Comparison of ENCODE assay signal across 12 cellular contexts in genomic region chr5:107808671-107809137, GRCh38.
DNase-seq lines count a peak whose midpoint lies in the region; ATAC-seq and TF ChIP-seq lines count a peak whose summit lies in the region.
"Had no signal": no experiment of that assay in that cellular context is flagged by ENCODE, and none has a peak within 500 bp of the region (broad histone marks: within the 10 kb centered on the region; RNA-seq: fewer than 3 reads in every experiment).

No MANE protein-coding gene starts in this region.

- H3K9me3 ChIP-seq in iPS DF 6.9 (ENCODE audit: control insufficient read depth, insufficient read depth, low read length) (no peaks in the 10 kb centered on the region), upper lobe of right lung (no peaks in the 10 kb centered on the region), stomach (no peaks in the 10 kb centered on the region)
- H3K9me3 ChIP-seq: gastrocnemius medialis had no signal

- no peak for TF ChIP-seq POLR2A in stomach (IDR thresholded peaks at IDR 0.05)

- DNase-seq in NCI-H510A treated with DMSO at 0.1 percent for 48 hours (lab: John Stamatoyannopoulos, UW) (peak; percentile 20), NCI-H510A (lab: John Stamatoyannopoulos, UW) (no peak), NCI-H748 (lab: John Stamatoyannopoulos, UW; ENCODE audit: unreplicated experiment) (peak; percentile 80), iPS DF 6.9 (ENCODE audit: low read depth, low spot score) (peak; percentile 81), upper lobe of right lung (no peak), stomach (no peak), cerebellar cortex (ENCODE audit: low spot score) (no peak)
- DNase-seq in activated CD4-positive, alpha-beta T cell treated with anti-CD3 and anti-CD28 coated beads, Interleukin-2, amount 50 U/mL, for 48 hours: no peak
- DNase-seq: ACHN; activated CD8-positive, alpha-beta T cell treated with anti-CD3 and anti-CD28 coated beads, Interleukin-2, amount 10 ng/mL, durations not matched to agents 7 days and 5 days; gastrocnemius medialis; T-helper 1 cell had no signal

- H3K4me1 ChIP-seq in iPS DF 6.9 (ENCODE audit: control insufficient read depth, insufficient read depth, low read length): peaks cover 9% of the 10 kb centered on the region; the same call in 1 of the 2 replicates
- H3K4me1 ChIP-seq in upper lobe of right lung: no peaks in the 10 kb centered on the region
- no peaks in the 10 kb centered on the region for H3K4me1 ChIP-seq in stomach
- H3K4me1 ChIP-seq: gastrocnemius medialis had no signal

- no peak overlapping the region for H3K27ac ChIP-seq in iPS DF 6.9 (ENCODE audit: low read length)
- H3K27ac ChIP-seq in upper lobe of right lung: no peak overlapping the region
- no peak overlapping the region for H3K27ac ChIP-seq in stomach
- H3K27ac ChIP-seq: gastrocnemius medialis had no signal

- no peak for TF ChIP-seq EP300 in stomach (IDR thresholded peaks at IDR 0.05)

- H3K27me3 ChIP-seq in iPS DF 6.9 (ENCODE audit: control insufficient read depth, insufficient read depth, low read length): no peaks in the 10 kb centered on the region
- no peaks in the 10 kb centered on the region for H3K27me3 ChIP-seq in upper lobe of right lung
- no peaks in the 10 kb centered on the region for H3K27me3 ChIP-seq in stomach
- H3K27me3 ChIP-seq: gastrocnemius medialis had no signal

- H3K4me3 ChIP-seq in iPS DF 6.9 (ENCODE audit: low read length) (no peak overlapping the region), upper lobe of right lung (no peak overlapping the region), stomach (no peak overlapping the region)
- H3K4me3 ChIP-seq: gastrocnemius medialis had no signal

- H3K36me3 ChIP-seq in iPS DF 6.9 (ENCODE audit: control insufficient read depth, insufficient read depth, low read length) (no peaks in the 10 kb centered on the region), upper lobe of right lung (no peaks in the 10 kb centered on the region), stomach (no peaks in the 10 kb centered on the region)
- H3K36me3 ChIP-seq: gastrocnemius medialis had no signal

- TF ChIP-seq CTCF in upper lobe of right lung (IDR thresholded peaks at IDR 0.05): no peak
- TF ChIP-seq CTCF in stomach (IDR thresholded peaks at IDR 0.05): no peak

- no CpG with 5 or more reads among the region's 7 CpGs for WGBS in iPS DF 6.9 (ENCODE audit: insufficient coverage, insufficient read length)
- 50 to 64% (median 60%) methylated on average over 7 of the region's 7 CpGs for WGBS in stomach, 5 donors

- ATAC-seq in upper lobe of right lung: peak; percentile 24
- ATAC-seq: activated CD8-positive, alpha-beta T cell treated with anti-CD3 and anti-CD28 coated beads, Interleukin-2, amount 10 ng/mL, durations not matched to agents 7 days and 5 days; gastrocnemius medialis had no signal

- intact Hi-C loops in upper lobe of right lung (cut with DNase I): no loop called here
- intact Hi-C loops in stomach (cut with DNase I; ENCODE audit: low total_unique reads): no loop called here

Comparison
In these comparisons a context has a peak if more than half of its experiments do, and no peak if none do; other contexts are left out.
1. DNase-seq: peak in NCI-H510A treated with DMSO at 0.1 percent for 48 hours (single experiment), NCI-H748 (single experiment) and iPS DF 6.9 (single experiment); none in NCI-H510A (single experiment), upper lobe of right lung (single experiment), stomach (single experiment), activated CD4-positive, alpha-beta T cell treated with anti-CD3 and anti-CD28 coated beads, Interleukin-2, amount 50 U/mL, for 48 hours (0 of 2) and cerebellar cortex (single experiment).